27 cellular contexts compared by ENCODE assay signal in genomic region chr2:142718731-142719130, GRCh38.
"Had no signal": no experiment of that assay in that cellular context is flagged by ENCODE, and none has a peak within 500 bp of the region (broad histone marks: within the 10 kb centered on the region; RNA-seq: fewer than 3 reads in every experiment).

No MANE protein-coding gene starts in this region.

- H3K27me3 ChIP-seq: gastroesophageal sphincter, heart left ventricle, hepatocyte, left lung, neural progenitor cell, sigmoid colon, spleen, testis, tibial artery, upper lobe of left lung had no signal

- H3K4me3 ChIP-seq: gastroesophageal sphincter, heart left ventricle, hepatocyte, left lung, neural progenitor cell, prostate gland, sigmoid colon, skin epidermis, spleen, testis, tibial artery, upper lobe of left lung had no signal

- H3K36me3 ChIP-seq: gastroesophageal sphincter, heart left ventricle, left lung, neural progenitor cell, prostate gland, sigmoid colon, spleen, tibial artery, upper lobe of left lung had no signal

- H3K9me3 ChIP-seq: gastroesophageal sphincter, heart left ventricle, left lung, prostate gland, sigmoid colon, testis, tibial artery, upper lobe of left lung had no signal

- H3K79me2 ChIP-seq: hepatocyte had no signal

- H2AFZ ChIP-seq: hepatocyte, neural progenitor cell had no signal

- H3K27ac ChIP-seq: gastroesophageal sphincter, heart left ventricle, hepatocyte, left lung, neural progenitor cell, prostate gland, sigmoid colon, skin epidermis, spleen, testis, tibial artery, upper lobe of left lung had no signal

- DNase-seq: cortex of kidney; effector memory CD8-positive, alpha-beta T cell; foreskin fibroblast; heart left ventricle; left cardiac atrium; left lung; mesenchymal stem cell; midbrain; naive thymus-derived CD4-positive, alpha-beta T cell; right cardiac atrium; sigmoid colon; spleen; stimulated activated CD4-positive, alpha-beta T cell treated with anti-CD3 and anti-CD28 coated beads, Interleukin-4, amount 100 ng/mL, for 4 hours; stimulated activated naive CD8-positive, alpha-beta T cell treated with anti-CD3 and anti-CD28 coated beads, Interleukin-15, Interleukin-2, amounts not matched to agents 100 U/mL and 50 U/mL, for 24 hours; substantia nigra; testis; tibial artery; upper lobe of left lung had no signal

- H3K4me1 ChIP-seq: gastroesophageal sphincter, left lung, prostate gland, sigmoid colon, spleen, testis, upper lobe of left lung had no signal

- H3K4me2 ChIP-seq: hepatocyte, neural progenitor cell had no signal

- ATAC-seq: effector memory CD8-positive, alpha-beta T cell; gastroesophageal sphincter; heart left ventricle; left cardiac atrium; left lung; naive thymus-derived CD4-positive, alpha-beta T cell; right cardiac atrium; stimulated activated memory B cell treated with anti-CD40 and anti-IgM and Interleukin-4, amounts not matched to agents 10 μg/mL and 1 μg/mL and 100 μg/mL, for 72 hours; stimulated activated naive CD8-positive, alpha-beta T cell treated with anti-CD3 and anti-CD28 coated beads, Interleukin-15, Interleukin-2, amounts not matched to agents 100 U/mL and 50 U/mL, for 24 hours had no signal

- FAIRE-seq: endometrium, islet of Langerhans, urothelium cell line had no signal

- H3K9ac ChIP-seq: neural progenitor cell had no signal
